In genomic region chr7:151061241-151062110, GRCh38 we compare ENCODE assay signal across 1 cellular context.
TF ChIP-seq lines count a peak whose summit lies in the region.

No MANE protein-coding gene starts in this region.

TF ChIP-seq in H1, 55 proteins besides CTCF, POLR2A, EP300 and RAD21:
- no peak for TF ChIP-seq CTBP2 (IDR thresholded peaks at IDR 0.05; ENCODE audit: borderline replicate concordance, insufficient read depth, insufficient read length, low read length)
